Comparison of ENCODE assay signal across 1 cellular context in the genomic region with DNA sequence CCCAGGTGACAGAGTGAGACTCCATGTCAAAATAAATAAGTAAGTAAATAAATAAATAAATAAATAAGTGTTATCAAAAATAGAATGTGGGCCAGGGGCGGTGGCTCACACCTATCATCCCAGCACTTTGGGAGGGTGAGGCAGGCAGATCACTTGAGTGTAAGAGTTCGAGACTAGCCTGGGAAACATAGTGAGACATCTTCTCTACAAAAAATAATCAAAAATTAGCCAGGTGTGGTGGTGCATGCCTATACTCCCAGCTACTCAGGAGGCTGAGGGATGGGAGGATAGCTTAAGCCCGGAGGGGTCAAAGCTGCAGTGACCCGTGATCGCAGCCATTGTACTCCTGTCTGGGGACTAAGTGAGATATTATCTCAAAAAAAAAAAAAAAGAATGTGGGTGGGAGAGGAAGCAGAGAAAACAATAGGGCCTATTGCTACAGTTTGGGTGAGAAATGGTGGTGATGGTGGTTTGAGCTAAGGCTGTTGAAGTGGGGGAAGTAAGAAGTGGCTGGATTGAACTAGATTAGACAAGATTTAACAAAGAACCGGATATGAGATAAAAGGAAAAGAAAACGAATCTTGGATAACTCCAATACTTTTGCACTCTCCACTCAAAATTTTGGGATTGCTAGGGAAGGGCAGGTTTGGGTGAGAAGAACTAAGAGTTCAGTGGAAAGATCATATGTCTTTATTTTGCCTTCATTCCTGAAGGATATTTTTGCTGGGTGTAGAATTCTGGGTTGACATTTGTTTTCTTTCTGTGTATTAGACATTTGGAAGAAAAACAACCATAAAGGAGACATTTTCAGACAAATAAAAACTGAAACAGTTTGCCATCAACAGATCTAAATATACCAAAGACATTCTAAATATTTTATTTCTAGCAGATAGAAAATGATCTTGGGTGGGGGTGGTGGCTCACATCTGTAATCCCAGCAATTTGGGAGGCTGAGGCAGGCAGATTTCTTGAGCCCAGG.
TF ChIP-seq lines count a peak whose summit lies in the region.

No MANE protein-coding gene starts in this region.

TF ChIP-seq in K562, 482 proteins besides CTCF, POLR2A, EP300 and RAD21 (continued from another document and continues in another):
- TF ChIP-seq, protein P1, sequence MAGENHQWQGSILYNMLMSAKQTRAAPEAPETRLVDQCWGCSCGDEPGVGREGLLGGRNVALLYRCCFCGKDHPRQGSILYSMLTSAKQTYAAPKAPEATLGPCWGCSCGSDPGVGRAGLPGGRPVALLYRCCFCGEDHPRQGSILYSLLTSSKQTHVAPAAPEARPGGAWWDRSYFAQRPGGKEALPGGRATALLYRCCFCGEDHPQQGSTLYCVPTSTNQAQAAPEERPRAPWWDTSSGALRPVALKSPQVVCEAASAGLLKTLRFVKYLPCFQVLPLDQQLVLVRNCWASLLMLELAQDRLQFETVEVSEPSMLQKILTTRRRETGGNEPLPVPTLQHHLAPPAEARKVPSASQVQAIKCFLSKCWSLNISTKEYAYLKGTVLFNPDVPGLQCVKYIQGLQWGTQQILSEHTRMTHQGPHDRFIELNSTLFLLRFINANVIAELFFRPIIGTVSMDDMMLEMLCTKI (IDR thresholded peaks at IDR 0.05; ENCODE audit: partially characterized antibody) = no peak
- TF ChIP-seq, protein P2, sequence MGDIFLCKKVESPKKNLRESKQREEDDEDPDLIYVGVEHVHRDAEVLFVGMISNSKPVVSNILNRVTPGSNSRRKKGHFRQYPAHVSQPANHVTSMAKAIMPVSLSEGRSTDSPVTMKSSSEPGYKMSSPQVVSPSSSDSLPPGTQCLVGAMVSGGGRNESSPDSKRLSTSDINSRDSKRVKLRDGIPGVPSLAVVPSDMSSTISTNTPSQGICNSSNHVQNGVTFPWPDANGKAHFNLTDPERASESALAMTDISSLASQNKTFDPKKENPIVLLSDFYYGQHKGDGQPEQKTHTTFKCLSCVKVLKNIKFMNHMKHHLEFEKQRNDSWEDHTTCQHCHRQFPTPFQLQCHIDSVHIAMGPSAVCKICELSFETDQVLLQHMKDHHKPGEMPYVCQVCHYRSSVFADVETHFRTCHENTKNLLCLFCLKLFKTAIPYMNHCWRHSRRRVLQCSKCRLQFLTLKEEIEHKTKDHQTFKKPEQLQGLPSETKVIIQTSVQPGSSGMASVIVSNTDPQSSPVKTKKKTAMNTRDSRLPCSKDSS (IDR thresholded peaks at IDR 0.05; ENCODE audit: low read depth, partially characterized antibody) = no peak
- TF ChIP-seq SIN3A (IDR thresholded peaks at IDR 0.05; ENCODE audit: borderline replicate concordance in 2 of 2, control insufficient read depth in 1 of 2, low read depth in 2 of 2, low read length in 2 of 2) (no peak), ZNF445 (CRISPR knock-in tag; IDR thresholded peaks at IDR 0.05; ENCODE audit: low read depth) (no peak), PURB (CRISPR knock-in tag; IDR thresholded peaks at IDR 0.05; ENCODE audit: low read depth) (no peak), BCOR (IDR thresholded peaks at IDR 0.05) (peak; percentile 41; the same call in 1 of the 2 replicates), ZKSCAN3 (CRISPR knock-in tag; IDR thresholded peaks at IDR 0.05) (no peak), HSF4 (CRISPR knock-in tag; IDR thresholded peaks at IDR 0.05; ENCODE audit: borderline replicate concordance) (no peak), ZNF133 (CRISPR knock-in tag; IDR thresholded peaks at IDR 0.05) (no peak), ZNF324 (CRISPR knock-in tag; IDR thresholded peaks at IDR 0.05) (no peak), C11orf30 (IDR thresholded peaks at IDR 0.05; ENCODE audit: low read depth) (no peak), DIDO1 (tag; IDR thresholded peaks at IDR 0.05; ENCODE audit: low read depth) (no peak), MAFK (IDR thresholded peaks at IDR 0.05; ENCODE audit: low read length) (no peak), ZNF431 (CRISPR knock-in tag; IDR thresholded peaks at IDR 0.05) (no peak), DMBX1 (CRISPR knock-in tag; IDR thresholded peaks at IDR 0.05; ENCODE audit: borderline replicate concordance) (no peak), POLR2B (IDR thresholded peaks at IDR 0.05; ENCODE audit: low read depth, partially characterized antibody) (no peak), DPF2 (IDR thresholded peaks at IDR 0.05) (peak; percentile 64), ZNF175 (CRISPR knock-in tag; IDR thresholded peaks at IDR 0.05; ENCODE audit: low read depth) (no peak), HDAC1 (IDR thresholded peaks at IDR 0.05) (no peak), BDP1 (IDR thresholded peaks at IDR 0.05; ENCODE audit: insufficient read depth, insufficient read length) (no peak), ELF1 (tag; IDR thresholded peaks at IDR 0.05) (no peak), MEIS2 (IDR thresholded peaks at IDR 0.05; ENCODE audit: partially characterized antibody) (no peak), ZNF274 (IDR thresholded peaks at IDR 0.05; ENCODE audit: borderline replicate concordance, low read depth, low read length) (no peak), ZNF311 (CRISPR knock-in tag; IDR thresholded peaks at IDR 0.05) (no peak), TRIM24 (IDR thresholded peaks at IDR 0.05) (peak; percentile 76 to 85)
- TF ChIP-seq, protein P3, sequence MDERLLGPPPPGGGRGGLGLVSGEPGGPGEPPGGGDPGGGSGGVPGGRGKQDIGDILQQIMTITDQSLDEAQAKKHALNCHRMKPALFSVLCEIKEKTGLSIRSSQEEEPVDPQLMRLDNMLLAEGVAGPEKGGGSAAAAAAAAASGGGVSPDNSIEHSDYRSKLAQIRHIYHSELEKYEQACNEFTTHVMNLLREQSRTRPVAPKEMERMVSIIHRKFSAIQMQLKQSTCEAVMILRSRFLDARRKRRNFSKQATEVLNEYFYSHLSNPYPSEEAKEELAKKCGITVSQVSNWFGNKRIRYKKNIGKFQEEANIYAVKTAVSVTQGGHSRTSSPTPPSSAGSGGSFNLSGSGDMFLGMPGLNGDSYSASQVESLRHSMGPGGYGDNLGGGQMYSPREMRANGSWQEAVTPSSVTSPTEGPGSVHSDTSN (CRISPR knock-in tag; IDR thresholded peaks at IDR 0.05; ENCODE audit: low read depth) = no peak
- TF ChIP-seq, protein P3 (tag; conservative IDR thresholded peaks at IDR 0.05; ENCODE audit: low read depth) = no peak
- TF ChIP-seq, protein P4, sequence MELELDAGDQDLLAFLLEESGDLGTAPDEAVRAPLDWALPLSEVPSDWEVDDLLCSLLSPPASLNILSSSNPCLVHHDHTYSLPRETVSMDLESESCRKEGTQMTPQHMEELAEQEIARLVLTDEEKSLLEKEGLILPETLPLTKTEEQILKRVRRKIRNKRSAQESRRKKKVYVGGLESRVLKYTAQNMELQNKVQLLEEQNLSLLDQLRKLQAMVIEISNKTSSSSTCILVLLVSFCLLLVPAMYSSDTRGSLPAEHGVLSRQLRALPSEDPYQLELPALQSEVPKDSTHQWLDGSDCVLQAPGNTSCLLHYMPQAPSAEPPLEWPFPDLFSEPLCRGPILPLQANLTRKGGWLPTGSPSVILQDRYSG (tag; conservative IDR thresholded peaks at IDR 0.05; ENCODE audit: low read depth) = no peak
- TF ChIP-seq, protein P5, sequence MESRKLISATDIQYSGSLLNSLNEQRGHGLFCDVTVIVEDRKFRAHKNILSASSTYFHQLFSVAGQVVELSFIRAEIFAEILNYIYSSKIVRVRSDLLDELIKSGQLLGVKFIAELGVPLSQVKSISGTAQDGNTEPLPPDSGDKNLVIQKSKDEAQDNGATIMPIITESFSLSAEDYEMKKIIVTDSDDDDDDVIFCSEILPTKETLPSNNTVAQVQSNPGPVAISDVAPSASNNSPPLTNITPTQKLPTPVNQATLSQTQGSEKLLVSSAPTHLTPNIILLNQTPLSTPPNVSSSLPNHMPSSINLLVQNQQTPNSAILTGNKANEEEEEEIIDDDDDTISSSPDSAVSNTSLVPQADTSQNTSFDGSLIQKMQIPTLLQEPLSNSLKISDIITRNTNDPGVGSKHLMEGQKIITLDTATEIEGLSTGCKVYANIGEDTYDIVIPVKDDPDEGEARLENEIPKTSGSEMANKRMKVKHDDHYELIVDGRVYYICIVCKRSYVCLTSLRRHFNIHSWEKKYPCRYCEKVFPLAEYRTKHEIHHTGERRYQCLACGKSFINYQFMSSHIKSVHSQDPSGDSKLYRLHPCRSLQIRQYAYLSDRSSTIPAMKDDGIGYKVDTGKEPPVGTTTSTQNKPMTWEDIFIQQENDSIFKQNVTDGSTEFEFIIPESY (CRISPR knock-in tag; IDR thresholded peaks at IDR 0.05) = no peak
- TF ChIP-seq, protein P6, sequence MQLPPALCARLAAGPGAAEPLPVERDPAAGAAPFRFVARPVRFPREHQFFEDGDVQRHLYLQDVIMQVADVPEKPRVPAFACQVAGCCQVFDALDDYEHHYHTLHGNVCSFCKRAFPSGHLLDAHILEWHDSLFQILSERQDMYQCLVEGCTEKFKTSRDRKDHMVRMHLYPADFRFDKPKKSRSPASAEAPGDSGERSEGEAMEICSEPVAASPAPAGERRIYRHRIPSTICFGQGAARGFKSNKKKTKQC (CRISPR knock-in tag; IDR thresholded peaks at IDR 0.05) = no peak
- TF ChIP-seq, protein P7, sequence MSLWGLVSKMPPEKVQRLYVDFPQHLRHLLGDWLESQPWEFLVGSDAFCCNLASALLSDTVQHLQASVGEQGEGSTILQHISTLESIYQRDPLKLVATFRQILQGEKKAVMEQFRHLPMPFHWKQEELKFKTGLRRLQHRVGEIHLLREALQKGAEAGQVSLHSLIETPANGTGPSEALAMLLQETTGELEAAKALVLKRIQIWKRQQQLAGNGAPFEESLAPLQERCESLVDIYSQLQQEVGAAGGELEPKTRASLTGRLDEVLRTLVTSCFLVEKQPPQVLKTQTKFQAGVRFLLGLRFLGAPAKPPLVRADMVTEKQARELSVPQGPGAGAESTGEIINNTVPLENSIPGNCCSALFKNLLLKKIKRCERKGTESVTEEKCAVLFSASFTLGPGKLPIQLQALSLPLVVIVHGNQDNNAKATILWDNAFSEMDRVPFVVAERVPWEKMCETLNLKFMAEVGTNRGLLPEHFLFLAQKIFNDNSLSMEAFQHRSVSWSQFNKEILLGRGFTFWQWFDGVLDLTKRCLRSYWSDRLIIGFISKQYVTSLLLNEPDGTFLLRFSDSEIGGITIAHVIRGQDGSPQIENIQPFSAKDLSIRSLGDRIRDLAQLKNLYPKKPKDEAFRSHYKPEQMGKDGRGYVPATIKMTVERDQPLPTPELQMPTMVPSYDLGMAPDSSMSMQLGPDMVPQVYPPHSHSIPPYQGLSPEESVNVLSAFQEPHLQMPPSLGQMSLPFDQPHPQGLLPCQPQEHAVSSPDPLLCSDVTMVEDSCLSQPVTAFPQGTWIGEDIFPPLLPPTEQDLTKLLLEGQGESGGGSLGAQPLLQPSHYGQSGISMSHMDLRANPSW (CRISPR knock-in tag; IDR thresholded peaks at IDR 0.05) = no peak
- TF ChIP-seq, protein P8, sequence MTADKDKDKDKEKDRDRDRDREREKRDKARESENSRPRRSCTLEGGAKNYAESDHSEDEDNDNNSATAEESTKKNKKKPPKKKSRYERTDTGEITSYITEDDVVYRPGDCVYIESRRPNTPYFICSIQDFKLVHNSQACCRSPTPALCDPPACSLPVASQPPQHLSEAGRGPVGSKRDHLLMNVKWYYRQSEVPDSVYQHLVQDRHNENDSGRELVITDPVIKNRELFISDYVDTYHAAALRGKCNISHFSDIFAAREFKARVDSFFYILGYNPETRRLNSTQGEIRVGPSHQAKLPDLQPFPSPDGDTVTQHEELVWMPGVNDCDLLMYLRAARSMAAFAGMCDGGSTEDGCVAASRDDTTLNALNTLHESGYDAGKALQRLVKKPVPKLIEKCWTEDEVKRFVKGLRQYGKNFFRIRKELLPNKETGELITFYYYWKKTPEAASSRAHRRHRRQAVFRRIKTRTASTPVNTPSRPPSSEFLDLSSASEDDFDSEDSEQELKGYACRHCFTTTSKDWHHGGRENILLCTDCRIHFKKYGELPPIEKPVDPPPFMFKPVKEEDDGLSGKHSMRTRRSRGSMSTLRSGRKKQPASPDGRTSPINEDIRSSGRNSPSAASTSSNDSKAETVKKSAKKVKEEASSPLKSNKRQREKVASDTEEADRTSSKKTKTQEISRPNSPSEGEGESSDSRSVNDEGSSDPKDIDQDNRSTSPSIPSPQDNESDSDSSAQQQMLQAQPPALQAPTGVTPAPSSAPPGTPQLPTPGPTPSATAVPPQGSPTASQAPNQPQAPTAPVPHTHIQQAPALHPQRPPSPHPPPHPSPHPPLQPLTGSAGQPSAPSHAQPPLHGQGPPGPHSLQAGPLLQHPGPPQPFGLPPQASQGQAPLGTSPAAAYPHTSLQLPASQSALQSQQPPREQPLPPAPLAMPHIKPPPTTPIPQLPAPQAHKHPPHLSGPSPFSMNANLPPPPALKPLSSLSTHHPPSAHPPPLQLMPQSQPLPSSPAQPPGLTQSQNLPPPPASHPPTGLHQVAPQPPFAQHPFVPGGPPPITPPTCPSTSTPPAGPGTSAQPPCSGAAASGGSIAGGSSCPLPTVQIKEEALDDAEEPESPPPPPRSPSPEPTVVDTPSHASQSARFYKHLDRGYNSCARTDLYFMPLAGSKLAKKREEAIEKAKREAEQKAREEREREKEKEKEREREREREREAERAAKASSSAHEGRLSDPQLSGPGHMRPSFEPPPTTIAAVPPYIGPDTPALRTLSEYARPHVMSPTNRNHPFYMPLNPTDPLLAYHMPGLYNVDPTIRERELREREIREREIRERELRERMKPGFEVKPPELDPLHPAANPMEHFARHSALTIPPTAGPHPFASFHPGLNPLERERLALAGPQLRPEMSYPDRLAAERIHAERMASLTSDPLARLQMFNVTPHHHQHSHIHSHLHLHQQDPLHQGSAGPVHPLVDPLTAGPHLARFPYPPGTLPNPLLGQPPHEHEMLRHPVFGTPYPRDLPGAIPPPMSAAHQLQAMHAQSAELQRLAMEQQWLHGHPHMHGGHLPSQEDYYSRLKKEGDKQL (CRISPR knock-in tag; IDR thresholded peaks at IDR 0.05; ENCODE audit: borderline replicate concordance) = no peak
- TF ChIP-seq, protein P9, sequence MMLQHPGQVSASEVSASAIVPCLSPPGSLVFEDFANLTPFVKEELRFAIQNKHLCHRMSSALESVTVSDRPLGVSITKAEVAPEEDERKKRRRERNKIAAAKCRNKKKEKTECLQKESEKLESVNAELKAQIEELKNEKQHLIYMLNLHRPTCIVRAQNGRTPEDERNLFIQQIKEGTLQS (IDR thresholded peaks at IDR 0.05) = no peak
- TF ChIP-seq, protein P9 (CRISPR knock-in tag; conservative IDR thresholded peaks at IDR 0.05) = no peak
- TF ChIP-seq, protein P10, sequence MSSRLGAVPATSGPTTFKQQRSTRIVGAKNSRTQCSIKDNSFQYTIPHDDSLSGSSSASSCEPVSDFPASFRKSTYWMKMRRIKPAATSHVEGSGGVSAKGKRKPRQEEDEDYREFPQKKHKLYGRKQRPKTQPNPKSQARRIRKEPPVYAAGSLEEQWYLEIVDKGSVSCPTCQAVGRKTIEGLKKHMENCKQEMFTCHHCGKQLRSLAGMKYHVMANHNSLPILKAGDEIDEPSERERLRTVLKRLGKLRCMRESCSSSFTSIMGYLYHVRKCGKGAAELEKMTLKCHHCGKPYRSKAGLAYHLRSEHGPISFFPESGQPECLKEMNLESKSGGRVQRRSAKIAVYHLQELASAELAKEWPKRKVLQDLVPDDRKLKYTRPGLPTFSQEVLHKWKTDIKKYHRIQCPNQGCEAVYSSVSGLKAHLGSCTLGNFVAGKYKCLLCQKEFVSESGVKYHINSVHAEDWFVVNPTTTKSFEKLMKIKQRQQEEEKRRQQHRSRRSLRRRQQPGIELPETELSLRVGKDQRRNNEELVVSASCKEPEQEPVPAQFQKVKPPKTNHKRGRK (tag; IDR thresholded peaks at IDR 0.05) = no peak
